In genomic region chr10:103350522-103351260, GRCh38 we compare ENCODE assay signal across 8 cellular contexts. TPM values are rescaled to one million over a fixed set of nuclear protein-coding genes. Genes with fewer than 3 reads are reported as not detected.
A peak's percentile ranks its signal among the peaks of the same experiment; 100 is the strongest.
DNase-seq lines count a peak whose midpoint lies in the region; ATAC-seq and TF ChIP-seq lines count a peak whose summit lies in the region.

Gene PCGF6 (minus strand): TSS chr10:103351140. CDS start chr10:103351066, 74 bp downstream.

- DNase-seq in CD4-positive, alpha-beta T cell, result peak; percentile 39 to 72 (median 54)
- DNase-seq in NOMO-1 treated with dmso at 0.1 percent for 144 hours (lab: John Stamatoyannopoulos, UW; ENCODE audit: unreplicated experiment), result peak; percentile 45
- DNase-seq in activated CD8-positive, alpha-beta memory T cell treated with anti-CD3 and anti-CD28 coated beads, Interleukin-2, amount 50 U/mL, for 24 hours (ENCODE audit: extremely low read depth), result peak; percentile 29
- peak; percentile 54 for DNase-seq in stimulated activated CD8-positive, alpha-beta memory T cell treated with anti-CD3 and anti-CD28 coated beads, Interleukin-15, amount 100 ng/mL, for 24 hours (ENCODE audit: low read depth)

- no peaks in the 10 kb centered on the region for H3K9me3 ChIP-seq in CD4-positive, alpha-beta T cell (ENCODE audit: control insufficient read depth, low read length)
- H3K9me3 ChIP-seq in mesodermal cell (ENCODE audit: control insufficient read depth, low read length), result no peaks in the 10 kb centered on the region

- CTCF ChIA-PET in CD4-positive, alpha-beta T cell (lab: Charles Lee), result no interaction called here

- H3K27me3 Mint-ChIP-seq in CD4-positive, alpha-beta T cell, result no peaks in the 10 kb centered on the region

- H3K27me3 ChIP-seq in CD4-positive, alpha-beta T cell (ENCODE audit: control insufficient read depth, insufficient read depth, low read length), result no peaks in the 10 kb centered on the region

- in situ Hi-C loops in endometrial microvascular endothelial cells (cut with HindIII; ENCODE audit: inconsistent ontology term, low pct_unique_long_range_greater_than_20kb, low sequenced_read_pairs), result no loop called here

- peaks cover 27% of the 10 kb centered on the region for H3K36me3 Mint-ChIP-seq in CD4-positive, alpha-beta T cell (ENCODE audit: low read depth)

- H3K9me3 Mint-ChIP-seq in CD4-positive, alpha-beta T cell, result no peaks in the 10 kb centered on the region

- 1% methylated on average over 58 to 68 of the region's 82 CpGs for WGBS in mesodermal cell (ENCODE audit: insufficient coverage in 2 of 2), 2 experiments

- no peaks in the 10 kb centered on the region for H3K4me1 ChIP-seq in mesodermal cell (ENCODE audit: control insufficient read depth, insufficient read depth, low read length, poor library complexity, severe bottlenecking)

- peaks cover 11% of the 10 kb centered on the region for H3K4me1 Mint-ChIP-seq in CD4-positive, alpha-beta T cell (ENCODE audit: low read depth)

- H3K36me3 ChIP-seq in mesodermal cell (ENCODE audit: control insufficient read depth, insufficient read depth, low read length), result peaks cover 32% of the 10 kb centered on the region

- no peak for TF ChIP-seq CTCF in CD4-positive, alpha-beta T cell (IDR thresholded peaks at IDR 0.05)

- POLR2A ChIA-PET in CD4-positive, alpha-beta T cell (lab: Charles Lee), result interaction anchor here (1.0 to 3.9 kb wide), 5 partner anchors 18 to 433 kb away, joined by 3 to 28 read pairs (median 4); partner anchors contain the start of genes ATP5MK, CNNM2, PDCD11 and TAF5

- peak within 1 kb of the TSS; percentile 14 for H3K27ac ChIP-seq in CD4-positive, alpha-beta T cell (ENCODE audit: low read depth, low read length)
- H3K27ac ChIP-seq in mesodermal cell (ENCODE audit: low read depth, low read length, severe bottlenecking), result peak within 1 kb of the TSS; percentile 87

- H3K27ac Mint-ChIP-seq in CD4-positive, alpha-beta T cell, result peak within 1 kb of the TSS; percentile 61

- peak within 1 kb of the TSS; percentile 86 for H3K4me3 Mint-ChIP-seq in CD4-positive, alpha-beta T cell

- peak; percentile 86 for ATAC-seq in CD4-positive, alpha-beta T cell (ENCODE audit: poor library complexity)
- ATAC-seq in GM19351 (IDR thresholded peaks at IDR 0.05; ENCODE audit: unreplicated experiment), result peak; percentile 80
- ATAC-seq in HG03565 (IDR thresholded peaks at IDR 0.05; ENCODE audit: unreplicated experiment), result peak; percentile 71

- intact Hi-C loops in CD4-positive, alpha-beta T cell (cut with DNase I, micrococcal nuclease), result loop anchor here (1.0 to 2.0 kb wide), 2 partner anchors 16 to 18 kb away; partner anchors contain the start of gene TAF5 (in 1 of the 2)

- H3K4me3 ChIP-seq in mesodermal cell (ENCODE audit: extremely low read depth, insufficient read depth, low read length, poor library complexity, severe bottlenecking), result peak within 1 kb of the TSS; percentile 76

RNA-seq across cellular contexts. Expression of gene PCGF6, which starts in this region (rescaled TPM):
- 1 to 10 TPM; 1.6 to 1.8 TPM for total RNA-seq in CD4-positive, alpha-beta T cell
- total RNA-seq in endometrial microvascular endothelial cells (ENCODE audit: inconsistent ontology term), result 17.7 TPM
- polyA plus RNA-seq in mesodermal cell (2013, experiment 1 of 2), result 12.5 TPM
- polyA plus RNA-seq in mesodermal cell (2013, experiment 2 of 2), result 14.7 TPM

Comparison
In these comparisons a context has a peak if more than half of its experiments do, and no peak if none do; other contexts are left out.
1. Peak in every context shown above with its lines: DNase-seq, ATAC-seq, H3K4me3 ChIP-seq and H3K27ac ChIP-seq.